9 cellular contexts compared by ENCODE assay signal in the genomic region with DNA sequence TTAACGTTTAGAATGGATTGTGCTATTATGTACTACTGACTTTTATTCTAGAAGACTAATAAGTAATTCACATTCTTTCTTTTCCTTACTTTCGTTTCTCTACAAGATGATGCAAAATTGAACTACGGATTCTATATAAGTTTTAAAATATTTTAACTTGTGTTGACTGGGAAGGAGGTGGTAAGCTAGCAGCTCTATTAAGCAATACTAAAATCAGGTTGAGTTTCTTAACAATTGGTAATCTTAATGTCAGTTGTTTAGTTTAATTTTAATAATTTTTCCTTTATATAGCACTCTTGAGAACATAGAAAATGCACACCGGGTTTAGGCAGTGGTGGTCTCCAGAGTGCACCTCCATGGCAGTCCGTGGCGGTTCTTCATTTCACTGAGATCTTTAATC. TPM values are rescaled to one million over a fixed set of nuclear protein-coding genes. Genes with fewer than 3 reads are reported as not detected.
DNase-seq lines count a peak whose midpoint lies in the region; ATAC-seq, FAIRE-seq and TF ChIP-seq lines count a peak whose summit lies in the region.
"Had no signal": no experiment of that assay in that cellular context is flagged by ENCODE, and none has a peak within 500 bp of the region (broad histone marks: within the 10 kb centered on the region; RNA-seq: fewer than 3 reads in every experiment).

No MANE protein-coding gene starts in this region.

- H3K4me1 Mint-ChIP-seq in mesothelial cell of epicardium = peaks cover 45% of the 10 kb centered on the region

- H3K9me3 Mint-ChIP-seq in mesothelial cell of epicardium = no peaks in the 10 kb centered on the region

- H3K27ac ChIP-seq in A549 = peak overlapping the region; percentile 97
- H3K27ac ChIP-seq in HL-60 (replicated peaks) = no peak overlapping the region
- H3K27ac ChIP-seq in K562 (ENCODE audit: extremely low read depth, low read depth, low read length) = no peak overlapping the region
- no peak overlapping the region for H3K27ac ChIP-seq in effector memory CD4-positive, alpha-beta T cell (ENCODE audit: insufficient read depth, low read length, poor library complexity, severe bottlenecking)

- in situ Hi-C loops in K562 (cut with MboI) = no loop called here

- no peaks in the 10 kb centered on the region; the same call in 1 of the 2 replicates for H4K20me1 ChIP-seq in K562 (replicated peaks; ENCODE audit: control insufficient read depth, insufficient read depth, low read length)

- peak overlapping the region; percentile 98 for H3K4me3 Mint-ChIP-seq in mesothelial cell of epicardium

- WGBS in A549 (ENCODE audit: missing lambda C conversion rate) = 33% methylated on average over 6 of the region's 6 CpGs
- WGBS in K562 (ENCODE audit: insufficient coverage, low coverage, missing lambda C conversion rate) = 33% methylated on average over 6 of the region's 6 CpGs

- no peak for DNase-seq in A549 (ENCODE audit: low read depth in 1 of 2, low spot score in 1 of 2)
- DNase-seq in HL-60 (ENCODE audit: low read depth in 1 of 2, low spot score in 1 of 2) = no peak
- DNase-seq in K562 (ENCODE audit: extremely low read depth in 1 of 4, low spot score in 3 of 4) = no peak
- no peak for DNase-seq in mesothelial cell of epicardium (ENCODE audit: low spot score in 2 of 2, unreplicated experiment in 2 of 2)
- DNase-seq in pons (ENCODE audit: low spot score) = no peak
- no peak for DNase-seq in ecto neural progenitor cell (ENCODE audit: low spot score)
- no peak for DNase-seq in CD1c-positive myeloid dendritic cell (ENCODE audit: extremely low spot score)
- no peak for DNase-seq in effector memory CD4-positive, alpha-beta T cell

- TF ChIP-seq CTCF in A549 (IDR thresholded peaks at IDR 0.05) (no peak), HL-60 (IDR thresholded peaks at IDR 0.05; ENCODE audit: insufficient read depth, low read length) (no peak), K562 (IDR thresholded peaks at IDR 0.05 in 2 of 3, conservative IDR thresholded peaks at IDR 0.05 in 1 of 3; ENCODE audit: insufficient read depth in 2 of 3, low read depth in 1 of 3, low read length in 3 of 3) (no peak), mesothelial cell of epicardium (IDR thresholded peaks at IDR 0.05; ENCODE audit: unreplicated experiment) (no peak)

- no peaks in the 10 kb centered on the region for H3K36me3 ChIP-seq in K562 (ENCODE audit: control insufficient read depth, insufficient read depth, low read length)
- H3K36me3 ChIP-seq in effector memory CD4-positive, alpha-beta T cell (ENCODE audit: control insufficient read depth, insufficient read depth, low read length) = no peaks in the 10 kb centered on the region

- ATAC-seq in A549 (no peak), K562 (no peak)

- H3K79me2 ChIP-seq in K562 (ENCODE audit: control insufficient read depth, insufficient read depth, low read length) = peaks cover 62% of the 10 kb centered on the region

- H3K9me3 ChIP-seq in A549 = no peaks in the 10 kb centered on the region
- no peaks in the 10 kb centered on the region for H3K9me3 ChIP-seq in K562 (replicated peaks; ENCODE audit: control insufficient read depth, insufficient read depth, low read depth, low read length)
- H3K9me3 ChIP-seq in effector memory CD4-positive, alpha-beta T cell (ENCODE audit: control insufficient read depth, low read length) = no peaks in the 10 kb centered on the region

- H3K36me3 Mint-ChIP-seq in mesothelial cell of epicardium = no peaks in the 10 kb centered on the region

- intact Hi-C loops in K562 (cut with micrococcal nuclease) = loop anchor here (5.0 kb wide), 1 partner anchor 52 kb away; no protein-coding TSS in a partner anchor

- TF ChIP-seq POLR2A in A549 (IDR thresholded peaks at IDR 0.05; ENCODE audit: low read length) (no peak), K562 (conservative IDR thresholded peaks at IDR 0.05) (no peak)

- H3K27ac Mint-ChIP-seq in mesothelial cell of epicardium = peak overlapping the region; percentile 95

- no peak for TF ChIP-seq EP300 in A549 (IDR thresholded peaks at IDR 0.05)
- no peak for TF ChIP-seq EP300 in K562 (IDR thresholded peaks at IDR 0.05; ENCODE audit: low read length)

- no peaks in the 10 kb centered on the region for H3K9me1 ChIP-seq in K562 (ENCODE audit: control insufficient read depth, insufficient read depth, low read length)

- H3K4me2 ChIP-seq in A549 (peak overlapping the region; percentile 86), K562 (ENCODE audit: insufficient read depth, low read length) (peak overlapping the region; percentile 86)

- no TSS peak for BruUV-seq in K562 (replicated peaks; lab: Mats Ljungman, UMichigan)

- H3K27me3 ChIP-seq in HL-60 (ENCODE audit: insufficient read depth, poor library complexity, severe bottlenecking) (no peaks in the 10 kb centered on the region), K562 (ENCODE audit: control insufficient read depth in 2 of 2, insufficient read depth in 2 of 2, low read length in 2 of 2) (no peaks in the 10 kb centered on the region)
- H3K27me3 ChIP-seq in effector memory CD4-positive, alpha-beta T cell (replicated peaks; ENCODE audit: control insufficient read depth, insufficient read depth, low read length, poor library complexity, severe bottlenecking) = no peaks in the 10 kb centered on the region

- CTCF ChIA-PET in A549 (lab: Yijun Ruan, JAX) = interaction anchor here (0.9 to 1.4 kb wide), 2 partner anchors 12 to 77 kb away, joined by 3 read pairs; no protein-coding TSS in a partner anchor
- CTCF ChIA-PET in K562 (lab: Yijun Ruan, JAX; ENCODE audit: low intra/inter-chr PET ratio) = no interaction called here

- no peak overlapping the region for H2AFZ ChIP-seq in K562 (ENCODE audit: low read depth, low read length)

- TF ChIP-seq RAD21 in A549 (conservative IDR thresholded peaks at IDR 0.05 in 1 of 2, IDR thresholded peaks at IDR 0.05 in 1 of 2) = no peak
- TF ChIP-seq RAD21 in K562 (CRISPR knock-in tag; conservative IDR thresholded peaks at IDR 0.05 in 1 of 2, IDR thresholded peaks at IDR 0.05 in 1 of 2) = no peak

- FAIRE-seq in A549 (lab: Jason Lieb, UNC) (no peak), K562 (lab: Jason Lieb, UNC) (no peak)
- FAIRE-seq: G401.6 had no signal

- H3K4me3 ChIP-seq in A549 = peak overlapping the region; percentile 74
- peak overlapping the region; percentile 75 for H3K4me3 ChIP-seq in HL-60 (replicated peaks; ENCODE audit: insufficient read depth, low read length)
- peak overlapping the region; percentile 83 for H3K4me3 ChIP-seq in K562
- H3K4me3 ChIP-seq in effector memory CD4-positive, alpha-beta T cell (ENCODE audit: insufficient read depth, low read depth, low read length, poor library complexity, severe bottlenecking) = no peak overlapping the region

- POLR2A ChIA-PET in A549 (lab: Yijun Ruan, JAX) (interaction anchor here (0.5 kb wide), 1 partner anchor 11 kb away, joined by 6 read pairs; no protein-coding TSS in a partner anchor), K562 (lab: Yijun Ruan, JAX) (interaction anchor here (0.5 kb wide), 1 partner anchor 1169 kb away, joined by 3 read pairs; no protein-coding TSS in a partner anchor)

- peak overlapping the region in 1 of 2 experiments; percentile 72; a peak in 2 of 4 replicates for H3K9ac ChIP-seq in K562 (ENCODE audit: insufficient read depth in 1 of 2, low read depth in 2 of 2, low read length in 2 of 2)

- H3K4me1 ChIP-seq in A549 (peaks cover 56% of the 10 kb centered on the region), K562 (replicated peaks in 1 of 2; ENCODE audit: control insufficient read depth in 2 of 2, insufficient read depth in 2 of 2, low read length in 2 of 2) (peaks cover 3 to 20% of the 10 kb centered on the region in 2 experiments; a peak in 4 of 5 replicates)
- H3K4me1 ChIP-seq in effector memory CD4-positive, alpha-beta T cell (ENCODE audit: control insufficient read depth, insufficient read depth, low read length, poor library complexity, severe bottlenecking) = peaks cover 2% of the 10 kb centered on the region

- no peaks in the 10 kb centered on the region for H3K27me3 Mint-ChIP-seq in mesothelial cell of epicardium (ENCODE audit: low read depth)

TF ChIP-seq in A549, 52 proteins besides CTCF, POLR2A, EP300 and RAD21 (continues in another document):
- TF ChIP-seq CEBPB (IDR thresholded peaks at IDR 0.05) = peak in 1 of 2 experiments; percentile 33; a peak in 1 of 4 replicates

TF ChIP-seq in K562, 482 proteins besides CTCF, POLR2A, EP300 and RAD21 (continues in another document):
- no peak for TF ChIP-seq CEBPG (CRISPR knock-in tag; IDR thresholded peaks at IDR 0.05)
- TF ChIP-seq CEBPG (tag; conservative IDR thresholded peaks at IDR 0.05 in 1 of 2, IDR thresholded peaks at IDR 0.05 in 1 of 2) = peak; percentile 42 to 78; a peak in 3 of 4 replicates
- TF ChIP-seq COPS2 (conservative IDR thresholded peaks at IDR 0.05) = no peak

RNA-seq across cellular contexts. Expression of gene SOCS5, which starts 1.3 kb away (rescaled TPM):
- polyA plus RNA-seq in A549 (2011; rRNA removed) (36.3 and 37.6 TPM in 2 replicates), A549 (2017; fragmentation: RNase III; extraction: RNeasy Plus Mini Kit Qiagen cat#74134 plus additional on column Dnase treatment) (28.2 to 34.0 TPM (median 32.4 TPM) in 3 replicates), K562 (2011; rRNA removed) (7.9 and 9.2 TPM in 2 replicates), K562 (2014; fragmentation: Illumina TruSeq; extraction: Trizol) (4.9 and 6.5 TPM in 2 replicates), K562 (2014; fragmentation: Nextera tagmentation; extraction: Ambion mirVana) (1 to 10 TPM; 1.6 to 1.9 TPM), K562 (2014; rRNA removed) (5.2 and 6.0 TPM in 2 replicates)
- 10.2 and 11.9 TPM in 2 replicates for polyA plus RNA-seq in A549 (2012; cell fraction: cytosol; rRNA removed)
- 6.6 and 9.4 TPM in 2 replicates for polyA plus RNA-seq in A549 (2012; cell fraction: nucleus; rRNA removed)
- polyA minus RNA-seq in A549 (2011; rRNA and poly(A)+ RNA removed) = 41.1 and 41.3 TPM in 2 replicates
- total RNA-seq in K562 (2011; cell fraction: chromatin; rRNA removed; ENCODE audit: low replicate concordance) = 6.9 and 18.0 TPM in 2 replicates
- total RNA-seq in K562 (2011; cell fraction: nucleolus; rRNA removed) = 3.7 and 4.7 TPM in 2 replicates
- 9.4 and 12.9 TPM in 2 replicates for total RNA-seq in K562 (2011; cell fraction: nucleoplasm; rRNA removed)
- total RNA-seq in K562 (2014; rRNA removed) (3.7 and 4.3 TPM in 2 replicates), K562 (2014; rRNA removed; fragmentation: Illumina TruSeq; extraction: Trizol) (6.1 and 6.7 TPM in 2 replicates), K562 (2015; rRNA removed; fragmentation: Illumina TruSeq; extraction: Trizol) (4.9 and 6.5 TPM in 2 replicates), K562 (2021) (5.2 and 6.3 TPM in 2 replicates), mesothelial cell of epicardium (28.3 to 30.9 TPM (median 30.0 TPM) in 3 replicates)
- polyA plus RNA-seq in K562 (2011; cell fraction: cytosol; rRNA removed) = 2.5 and 4.7 TPM in 2 replicates
- 5.5 and 6.0 TPM in 2 replicates for polyA plus RNA-seq in K562 (2011; cell fraction: nucleus; rRNA removed)
- polyA plus RNA-seq in K562 (2012) = 4.3 and 4.5 TPM in 2 replicates
- polyA minus RNA-seq in K562 (2011; rRNA and poly(A)+ RNA removed) = 14.7 and 16.9 TPM in 2 replicates
- 4.6 and 6.0 TPM in 2 replicates for polyA minus RNA-seq in K562 (2011; cell fraction: cytosol; rRNA and poly(A)+ RNA removed)
- polyA minus RNA-seq in K562 (2011; cell fraction: nucleus; rRNA and poly(A)+ RNA removed) = 5.1 and 8.7 TPM in 2 replicates

Comparison
In these comparisons a context has a peak if more than half of its experiments do, and no peak if none do; other contexts are left out.
1. H3K27ac ChIP-seq: peak in A549 (2 of 2); none in HL-60 (single experiment), K562 (single experiment) and effector memory CD4-positive, alpha-beta T cell (single experiment).